ENCODE assay signal across 21 cellular contexts in the genomic region with DNA sequence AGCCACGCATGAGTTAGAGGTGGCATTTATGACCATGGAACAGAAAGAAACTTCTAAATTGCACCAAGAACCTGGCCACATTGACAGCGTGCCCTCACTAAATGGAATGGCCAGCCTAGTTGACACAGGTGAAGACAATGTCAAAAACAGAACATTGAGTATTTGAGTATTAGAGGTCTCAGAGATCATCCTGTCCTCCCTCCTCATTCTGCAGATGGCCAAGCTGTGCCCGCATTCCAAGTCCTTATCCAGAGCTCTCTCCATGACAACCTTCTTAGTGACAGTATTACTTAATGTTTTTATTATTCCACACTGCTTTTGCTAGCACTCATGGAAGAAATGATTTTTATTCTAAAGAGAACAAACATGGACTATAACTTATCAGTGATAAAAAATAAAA. TPM values are rescaled to one million over a fixed set of nuclear protein-coding genes. Genes with fewer than 3 reads are reported as not detected.
"Had no signal": no experiment of that assay in that cellular context is flagged by ENCODE, and none has a peak within 500 bp of the region (broad histone marks: within the 10 kb centered on the region; RNA-seq: fewer than 3 reads in every experiment).

No MANE protein-coding gene starts in this region.

- H3K27me3 ChIP-seq: esophagus muscularis mucosa, neural progenitor cell, ovary, tibial artery, upper lobe of left lung, uterus had no signal

- H3K27ac Mint-ChIP-seq: effector memory CD8-positive, alpha-beta T cell; natural killer cell treated with Interleukin-12 subunit alpha and Interleukin-12 subunit beta and Interleukin-15 and Interleukin-18, amount 100 ng/mL, for 72 hours; neural progenitor cell; stimulated activated effector memory CD8-positive, alpha-beta T cell treated with anti-CD3 and anti-CD28 coated beads, Interleukin-12 subunit alpha, Interleukin-12 subunit beta, amount 100 ng/mL, for 72 hours had no signal

- ATAC-seq: effector memory CD8-positive, alpha-beta T cell; left colon; natural killer cell treated with Interleukin-12 subunit alpha and Interleukin-12 subunit beta and Interleukin-15 and Interleukin-18, amount 100 ng/mL, for 72 hours; stimulated activated effector memory CD8-positive, alpha-beta T cell treated with anti-CD3 and anti-CD28 coated beads, Interleukin-12 subunit alpha, Interleukin-12 subunit beta, amount 100 ng/mL, for 72 hours; stimulated activated naive CD8-positive, alpha-beta T cell treated with anti-CD3 and anti-CD28 coated beads, Interleukin-15, Interleukin-2, amounts not matched to agents 100 U/mL and 50 U/mL, for 24 hours had no signal

- H3K36me3 Mint-ChIP-seq: natural killer cell treated with Interleukin-12 subunit alpha and Interleukin-12 subunit beta and Interleukin-15 and Interleukin-18, amount 100 ng/mL, for 72 hours; neural progenitor cell; stimulated activated effector memory CD8-positive, alpha-beta T cell treated with anti-CD3 and anti-CD28 coated beads, Interleukin-12 subunit alpha, Interleukin-12 subunit beta, amount 100 ng/mL, for 72 hours had no signal

- H3K27ac ChIP-seq: epithelial cell of prostate, esophagus muscularis mucosa, hepatocyte, neural progenitor cell, ovary, upper lobe of left lung, uterus had no signal

- H3K4me1 Mint-ChIP-seq: stimulated activated effector memory CD8-positive, alpha-beta T cell treated with anti-CD3 and anti-CD28 coated beads, Interleukin-12 subunit alpha, Interleukin-12 subunit beta, amount 100 ng/mL, for 72 hours had no signal

- H3K9me3 Mint-ChIP-seq: effector memory CD8-positive, alpha-beta T cell; natural killer cell treated with Interleukin-12 subunit alpha and Interleukin-12 subunit beta and Interleukin-15 and Interleukin-18, amount 100 ng/mL, for 72 hours; neural progenitor cell; stimulated activated effector memory CD8-positive, alpha-beta T cell treated with anti-CD3 and anti-CD28 coated beads, Interleukin-12 subunit alpha, Interleukin-12 subunit beta, amount 100 ng/mL, for 72 hours had no signal

- H3K79me2 ChIP-seq: hepatocyte had no signal

- H3K4me3 Mint-ChIP-seq: effector memory CD8-positive, alpha-beta T cell; natural killer cell treated with Interleukin-12 subunit alpha and Interleukin-12 subunit beta and Interleukin-15 and Interleukin-18, amount 100 ng/mL, for 72 hours; neural progenitor cell; stimulated activated effector memory CD8-positive, alpha-beta T cell treated with anti-CD3 and anti-CD28 coated beads, Interleukin-12 subunit alpha, Interleukin-12 subunit beta, amount 100 ng/mL, for 72 hours had no signal

- DNase-seq: effector memory CD8-positive, alpha-beta T cell; head of caudate nucleus; kidney; left colon; mammary epithelial cell; nucleus accumbens; ovary; right cardiac atrium; stimulated activated CD4-positive, alpha-beta T cell treated with anti-CD3 and anti-CD28 coated beads, Interleukin-4, amount 100 ng/mL, for 1 hour; stimulated activated CD8-positive, alpha-beta memory T cell treated with anti-CD3 and anti-CD28 coated beads, Interleukin-4, amount 100 ng/mL, for 48 hours; stimulated activated naive CD8-positive, alpha-beta T cell treated with anti-CD3 and anti-CD28 coated beads, Interleukin-15, Interleukin-2, amounts not matched to agents 100 U/mL and 50 U/mL, for 24 hours; tibial artery; upper lobe of left lung; uterus had no signal

- H3K9ac ChIP-seq: neural progenitor cell had no signal

- H3K9me3 ChIP-seq: esophagus muscularis mucosa, ovary, tibial artery, upper lobe of left lung, uterus had no signal

- H2AFZ ChIP-seq: hepatocyte, neural progenitor cell had no signal

- H3K4me3 ChIP-seq: esophagus muscularis mucosa, hepatocyte, neural progenitor cell, ovary, tibial artery, upper lobe of left lung, uterus had no signal

- H3K4me2 ChIP-seq: hepatocyte, neural progenitor cell had no signal

- H3K4me1 ChIP-seq: neural progenitor cell, upper lobe of left lung, uterus had no signal

- H3K36me3 ChIP-seq: esophagus muscularis mucosa, neural progenitor cell, ovary, tibial artery, upper lobe of left lung, uterus had no signal

RNA-seq across cellular contexts. Expression of a gene that starts 9.9 kb away (rescaled TPM):
- total RNA-seq: mononuclear cell; natural killer cell treated with Interleukin-12 subunit alpha and Interleukin-12 subunit beta and Interleukin-15 and Interleukin-18, amount 100 ng/mL, for 72 hours had no signal

RNA-seq across cellular contexts. Expression of a gene that starts 53.9 kb away (rescaled TPM):
- total RNA-seq: natural killer cell treated with Interleukin-12 subunit alpha and Interleukin-12 subunit beta and Interleukin-15 and Interleukin-18, amount 100 ng/mL, for 72 hours had no signal
